22 cellular contexts compared by ENCODE assay signal in genomic region chr11:119890466-119890865, GRCh38.
"Had no signal": no experiment of that assay in that cellular context is flagged by ENCODE, and none has a peak within 500 bp of the region (broad histone marks: within the 10 kb centered on the region; RNA-seq: fewer than 3 reads in every experiment).

No MANE protein-coding gene starts in this region.

- H3K36me3 ChIP-seq: gastrocnemius medialis, heart left ventricle, neutrophil, sigmoid colon, transverse colon had no signal

- H3K4me3 ChIP-seq: gastrocnemius medialis, heart left ventricle, hepatocyte, lung, mucosa of descending colon, psoas muscle, sigmoid colon, transverse colon had no signal

- H3K4me1 ChIP-seq: gastrocnemius medialis, parathyroid adenoma, psoas muscle, sigmoid colon had no signal

- H3K9ac ChIP-seq: parathyroid adenoma had no signal

- H2AFZ ChIP-seq: hepatocyte, parathyroid adenoma had no signal

- H3K27me3 ChIP-seq: hepatocyte, transverse colon had no signal

- H3K79me2 ChIP-seq: hepatocyte, parathyroid adenoma had no signal

- H3K27ac ChIP-seq: epithelial cell of prostate, gastrocnemius medialis, hepatocyte, neutrophil, parathyroid adenoma, psoas muscle, sigmoid colon, transverse colon had no signal

- H3K4me2 ChIP-seq: hepatocyte had no signal

- ATAC-seq: esophagus mucosa; gastrocnemius medialis; left colon; mucosa of descending colon; natural killer cell treated with Interleukin-12 subunit alpha and Interleukin-12 subunit beta and Interleukin-15 and Interleukin-18, amount 100 ng/mL, for 72 hours; psoas muscle; stimulated activated memory B cell treated with anti-CD40 and anti-IgM and Interleukin-4, amounts not matched to agents 10 μg/mL and 1 μg/mL and 100 μg/mL, for 72 hours; stimulated activated naive CD8-positive, alpha-beta T cell treated with anti-CD3 and anti-CD28 coated beads, Interleukin-15, Interleukin-2, amounts not matched to agents 100 U/mL and 50 U/mL, for 24 hours had no signal

- H3K9me3 ChIP-seq: gastrocnemius medialis, heart left ventricle, mucosa of descending colon, neutrophil, psoas muscle, sigmoid colon, transverse colon had no signal

- DNase-seq: cortex of kidney; effector CD4-positive, alpha-beta T cell; foreskin fibroblast; gastrocnemius medialis; heart left ventricle; left colon; mucosa of descending colon; naive B cell; psoas muscle; right cardiac atrium; sigmoid colon; stimulated activated CD4-positive, alpha-beta T cell treated with anti-CD3 and anti-CD28 coated beads, Interleukin-4, amount 100 ng/mL, for 4 hours; stimulated activated naive CD8-positive, alpha-beta T cell treated with anti-CD3 and anti-CD28 coated beads, Interleukin-15, Interleukin-2, amounts not matched to agents 100 U/mL and 50 U/mL, for 24 hours; transverse colon had no signal
